ENCODE assay signal across 8 cellular contexts in the genomic region with DNA sequence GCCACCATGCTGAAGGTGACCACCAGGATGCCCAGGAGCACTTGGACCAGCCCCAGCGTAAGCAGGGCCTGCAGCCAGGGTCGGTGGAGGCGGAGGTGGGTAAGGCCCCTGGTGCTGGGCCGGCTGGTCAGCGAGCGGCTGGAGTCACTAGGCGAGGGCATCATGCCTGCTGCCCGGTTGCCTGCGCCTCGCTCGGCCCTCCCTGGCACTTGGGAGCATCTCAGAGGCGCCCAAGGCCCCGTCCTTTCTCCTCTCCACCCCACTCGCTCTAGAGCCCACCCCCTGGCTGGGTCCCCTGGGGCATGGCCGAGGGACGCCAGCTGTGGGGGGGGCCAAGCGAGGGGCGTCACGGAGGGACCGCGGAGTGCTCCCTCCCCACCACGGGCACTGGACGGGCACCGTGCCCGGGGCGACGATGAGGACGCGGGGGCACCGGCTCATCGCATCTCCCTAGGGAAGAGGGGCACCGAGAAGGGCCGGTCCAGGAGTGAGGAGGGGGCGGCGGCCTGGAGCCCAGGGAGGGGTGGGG. TPM values are rescaled to one million over a fixed set of nuclear protein-coding genes. Genes with fewer than 3 reads are reported as not detected.
DNase-seq lines count a peak whose midpoint lies in the region; ATAC-seq and TF ChIP-seq lines count a peak whose summit lies in the region.

No MANE protein-coding gene starts in this region.

- no peak for ATAC-seq in GM21360 (IDR thresholded peaks at IDR 0.05; ENCODE audit: unreplicated experiment)

- peaks cover 24% of the 10 kb centered on the region for H3K79me2 ChIP-seq in osteoblast (ENCODE audit: insufficient read depth, low read length)

- H3K27me3 ChIP-seq in osteoblast (ENCODE audit: insufficient read depth, low read length) = no peaks in the 10 kb centered on the region

- peak overlapping the region; percentile 88 for H3K4me3 ChIP-seq in osteoblast (ENCODE audit: insufficient read depth, low read length)

- H3K27ac ChIP-seq in osteoblast (ENCODE audit: low read depth, low read length) = peak overlapping the region; percentile 45

- H2AFZ ChIP-seq in osteoblast (ENCODE audit: low read length) = peak overlapping the region; percentile 59

- peaks cover 30% of the 10 kb centered on the region for H3K4me1 ChIP-seq in osteoblast (ENCODE audit: insufficient read depth, low read length)

- TF ChIP-seq CTCF in osteoblast (IDR thresholded peaks at IDR 0.05; ENCODE audit: extremely low read depth, low read depth, low read length) = no peak

- peak overlapping the region; percentile 90 for H3K4me2 ChIP-seq in osteoblast (ENCODE audit: insufficient read depth, low read length)

- peaks cover 34% of the 10 kb centered on the region for H3K36me3 ChIP-seq in osteoblast (ENCODE audit: insufficient read depth, low read length)

- DNase-seq in NCI-H2171 (lab: John Stamatoyannopoulos, UW) = peak; percentile 27
- DNase-seq in NCI-H2171 treated with DMSO at 0.1 percent for 48 hours (lab: John Stamatoyannopoulos, UW) = no peak
- DNase-seq in SK-N-DZ (ENCODE audit: low spot score) = peak; percentile 55
- peak; percentile 26 for DNase-seq in fibroblast of gingiva (ENCODE audit: low read depth)
- DNase-seq in osteoblast (ENCODE audit: insufficient read length, low spot score, missing footprints) = peak; percentile 92
- no peak for DNase-seq in stimulated activated CD4-positive, alpha-beta T cell treated with anti-CD3 and anti-CD28 coated beads, Interleukin-12 subunit alpha, Interleukin-12 subunit beta, amount 100 ng/mL, for 4 hours
- no peak for DNase-seq in occipital lobe (lab: John Stamatoyannopoulos, UW)

- H3K9me3 ChIP-seq in osteoblast (ENCODE audit: low read depth, low read length) = no peaks in the 10 kb centered on the region

- peaks cover 3% of the 10 kb centered on the region for H4K20me1 ChIP-seq in osteoblast (ENCODE audit: insufficient read depth, low read length)

RNA-seq across cellular contexts. Expression of a gene that starts 0.5 kb away (rescaled TPM):
- polyA plus RNA-seq in SK-N-DZ (2014; cell fraction: cytosol; rRNA removed) = 20.3 and 23.6 TPM in 2 replicates
- polyA plus RNA-seq in SK-N-DZ (2014; cell fraction: nucleus; rRNA removed) = 72.0 and 119 TPM in 2 replicates
- total RNA-seq in osteoblast (6.5 and 7.7 TPM in 2 replicates), occipital lobe (3.7 TPM)

RNA-seq across cellular contexts. Expression of a gene that starts 7.4 kb away (rescaled TPM):
- 52.0 and 61.2 TPM in 2 replicates for polyA plus RNA-seq in SK-N-DZ (2014; cell fraction: cytosol; rRNA removed)
- 41.1 and 81.4 TPM in 2 replicates for polyA plus RNA-seq in SK-N-DZ (2014; cell fraction: nucleus; rRNA removed)
- total RNA-seq in osteoblast = 35.9 and 41.3 TPM in 2 replicates
- 19.5 TPM for total RNA-seq in occipital lobe

RNA-seq across cellular contexts. Expression of a gene that starts 18.5 kb away (rescaled TPM):
- 33.7 and 34.1 TPM in 2 replicates for polyA plus RNA-seq in SK-N-DZ (2014; cell fraction: cytosol; rRNA removed)
- polyA plus RNA-seq in SK-N-DZ (2014; cell fraction: nucleus; rRNA removed) = 287 and 348 TPM in 2 replicates
- total RNA-seq in osteoblast (17.4 and 19.7 TPM in 2 replicates), occipital lobe (26.5 TPM)

RNA-seq across cellular contexts. Expression of a gene that starts 22.5 kb away (rescaled TPM):
- 14.5 and 24.3 TPM in 2 replicates for polyA plus RNA-seq in SK-N-DZ (2014; cell fraction: cytosol; rRNA removed)
- polyA plus RNA-seq in SK-N-DZ (2014; cell fraction: nucleus; rRNA removed) = 80.0 and 137 TPM in 2 replicates
- 2.5 and 2.9 TPM in 2 replicates for total RNA-seq in osteoblast
- 15.6 TPM for total RNA-seq in occipital lobe

RNA-seq across cellular contexts. Expression of a gene that starts 46.3 kb away (rescaled TPM):
- polyA plus RNA-seq in SK-N-DZ (2014; cell fraction: cytosol; rRNA removed) = 83.7 and 106 TPM in 2 replicates
- 77.1 and 99.5 TPM in 2 replicates for polyA plus RNA-seq in SK-N-DZ (2014; cell fraction: nucleus; rRNA removed)
- total RNA-seq in osteoblast (37.4 and 42.7 TPM in 2 replicates), occipital lobe (15.3 TPM)

Comparison
In these comparisons a context has a peak if more than half of its experiments do, and no peak if none do; other contexts are left out.
1. DNase-seq: peak in NCI-H2171 (single experiment), SK-N-DZ (single experiment), fibroblast of gingiva (single experiment) and osteoblast (single experiment); none in NCI-H2171 treated with DMSO at 0.1 percent for 48 hours (single experiment), stimulated activated CD4-positive, alpha-beta T cell treated with anti-CD3 and anti-CD28 coated beads, Interleukin-12 subunit alpha, Interleukin-12 subunit beta, amount 100 ng/mL, for 4 hours (single experiment) and occipital lobe (single experiment).